1 cellular context compared by ENCODE assay signal in genomic region chr12:26032290-26032689, GRCh38.
TF ChIP-seq lines count a peak whose summit lies in the region.

No MANE protein-coding gene starts in this region.

TF ChIP-seq in WTC11, 78 proteins besides CTCF, POLR2A, EP300 and RAD21 (continued from another document):
- TF ChIP-seq PREB (CRISPR knock-in tag; IDR thresholded peaks at IDR 0.05; ENCODE audit: borderline replicate concordance), result no peak
- TF ChIP-seq MAX (CRISPR knock-in tag; IDR thresholded peaks at IDR 0.05), result no peak
- no peak for TF ChIP-seq NR1H2 (CRISPR knock-in tag; IDR thresholded peaks at IDR 0.05)
- TF ChIP-seq ZMAT4 (CRISPR knock-in tag; IDR thresholded peaks at IDR 0.05), result no peak
- TF ChIP-seq ATF6 (CRISPR knock-in tag; IDR thresholded peaks at IDR 0.05), result no peak
